In the genomic region with DNA sequence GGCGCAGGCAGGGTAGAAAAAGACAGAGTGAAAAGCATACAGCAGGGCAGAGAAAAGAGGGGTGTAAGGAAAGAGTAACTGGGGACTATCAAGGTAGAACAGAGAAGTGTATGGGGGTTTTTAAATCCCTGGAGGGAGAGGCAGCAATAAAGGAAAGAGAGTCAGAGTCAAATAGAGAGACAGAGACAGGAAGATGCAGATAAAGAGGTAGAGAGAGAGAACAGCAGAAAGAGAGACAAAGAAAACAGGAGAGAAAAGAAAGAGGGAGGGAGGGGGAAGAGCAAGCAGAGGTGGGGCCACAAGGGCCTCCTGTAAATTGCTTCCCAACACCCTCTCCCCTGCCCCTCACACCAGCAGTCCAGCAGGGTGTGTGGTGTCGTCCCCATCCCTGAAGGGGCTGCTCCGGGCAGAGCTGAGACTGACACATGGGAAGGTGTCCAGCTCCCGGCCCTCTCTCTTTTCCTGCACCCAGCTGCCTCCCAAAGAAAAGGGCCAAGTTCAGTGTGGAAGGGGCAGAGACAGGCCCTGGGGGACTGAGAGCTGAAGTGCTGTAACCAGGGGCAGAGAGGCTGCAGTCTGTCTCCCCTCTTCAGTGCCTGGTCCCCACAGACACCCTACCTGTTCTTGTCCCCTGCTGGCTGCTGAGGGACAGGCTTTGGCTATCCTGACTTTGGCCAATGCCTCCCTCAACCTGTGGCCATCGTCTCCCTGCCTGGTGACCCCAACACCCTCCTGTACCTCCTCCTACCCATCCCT, we compare ENCODE assay signal across 1 cellular context.
TF ChIP-seq lines count a peak whose summit lies in the region.

No MANE protein-coding gene starts in this region.

TF ChIP-seq in GM23338, 12 proteins besides CTCF, POLR2A, EP300 and RAD21 (continued from another document):
- TF ChIP-seq EZH2phosphoT487 (IDR thresholded peaks at IDR 0.05; ENCODE audit: unreplicated experiment) (no peak), POLR2AphosphoS5 (IDR thresholded peaks at IDR 0.05; ENCODE audit: low read depth) (no peak), CREB1 (CRISPR knock-in tag; IDR thresholded peaks at IDR 0.05; ENCODE audit: low read depth) (no peak), NANOG (IDR thresholded peaks at IDR 0.05; ENCODE audit: borderline replicate concordance) (no peak)
